ENCODE assay signal across 1 cellular context in the genomic region with DNA sequence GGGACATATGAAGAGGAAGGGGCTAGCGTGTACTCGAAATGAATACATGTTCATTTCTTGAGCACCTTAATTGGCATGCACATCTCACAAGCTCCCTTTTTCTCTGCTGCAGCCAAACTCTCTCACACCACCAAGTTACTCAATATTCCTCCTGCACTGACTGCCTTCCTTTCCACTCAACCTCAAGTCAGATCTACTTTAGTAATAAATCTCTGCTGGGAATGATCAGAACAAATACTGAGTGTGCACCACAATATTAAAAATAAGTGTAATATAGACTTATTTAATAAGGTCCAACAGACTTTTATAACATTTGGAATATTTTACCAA.
A peak's percentile ranks its signal among the peaks of the same experiment; 100 is the strongest.
TF ChIP-seq lines count a peak whose summit lies in the region.

No MANE protein-coding gene starts in this region.

TF ChIP-seq in SK-N-SH, 30 proteins besides CTCF, POLR2A, EP300 and RAD21:
- TF ChIP-seq, protein P1, sequence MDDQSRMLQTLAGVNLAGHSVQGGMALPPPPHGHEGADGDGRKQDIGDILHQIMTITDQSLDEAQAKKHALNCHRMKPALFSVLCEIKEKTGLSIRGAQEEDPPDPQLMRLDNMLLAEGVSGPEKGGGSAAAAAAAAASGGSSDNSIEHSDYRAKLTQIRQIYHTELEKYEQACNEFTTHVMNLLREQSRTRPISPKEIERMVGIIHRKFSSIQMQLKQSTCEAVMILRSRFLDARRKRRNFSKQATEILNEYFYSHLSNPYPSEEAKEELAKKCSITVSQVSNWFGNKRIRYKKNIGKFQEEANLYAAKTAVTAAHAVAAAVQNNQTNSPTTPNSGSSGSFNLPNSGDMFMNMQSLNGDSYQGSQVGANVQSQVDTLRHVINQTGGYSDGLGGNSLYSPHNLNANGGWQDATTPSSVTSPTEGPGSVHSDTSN (IDR thresholded peaks at IDR 0.05): peak; percentile 2; the same call in 1 of the 2 replicates
- TF ChIP-seq FOXJ3 (CRISPR knock-in tag; IDR thresholded peaks at IDR 0.05) (no peak), SMC3 (IDR thresholded peaks at IDR 0.05; ENCODE audit: low read depth, low read length) (no peak), MXI1 (IDR thresholded peaks at IDR 0.05; ENCODE audit: low read depth, low read length) (no peak), GATA2 (CRISPR knock-in tag; IDR thresholded peaks at IDR 0.05) (no peak), SIN3A (IDR thresholded peaks at IDR 0.05; ENCODE audit: borderline replicate concordance, low read depth, low read length) (no peak)
- TF ChIP-seq, protein P2, sequence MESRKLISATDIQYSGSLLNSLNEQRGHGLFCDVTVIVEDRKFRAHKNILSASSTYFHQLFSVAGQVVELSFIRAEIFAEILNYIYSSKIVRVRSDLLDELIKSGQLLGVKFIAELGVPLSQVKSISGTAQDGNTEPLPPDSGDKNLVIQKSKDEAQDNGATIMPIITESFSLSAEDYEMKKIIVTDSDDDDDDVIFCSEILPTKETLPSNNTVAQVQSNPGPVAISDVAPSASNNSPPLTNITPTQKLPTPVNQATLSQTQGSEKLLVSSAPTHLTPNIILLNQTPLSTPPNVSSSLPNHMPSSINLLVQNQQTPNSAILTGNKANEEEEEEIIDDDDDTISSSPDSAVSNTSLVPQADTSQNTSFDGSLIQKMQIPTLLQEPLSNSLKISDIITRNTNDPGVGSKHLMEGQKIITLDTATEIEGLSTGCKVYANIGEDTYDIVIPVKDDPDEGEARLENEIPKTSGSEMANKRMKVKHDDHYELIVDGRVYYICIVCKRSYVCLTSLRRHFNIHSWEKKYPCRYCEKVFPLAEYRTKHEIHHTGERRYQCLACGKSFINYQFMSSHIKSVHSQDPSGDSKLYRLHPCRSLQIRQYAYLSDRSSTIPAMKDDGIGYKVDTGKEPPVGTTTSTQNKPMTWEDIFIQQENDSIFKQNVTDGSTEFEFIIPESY (IDR thresholded peaks at IDR 0.05; ENCODE audit: borderline replicate concordance, low read depth): no peak
- TF ChIP-seq, protein P3, sequence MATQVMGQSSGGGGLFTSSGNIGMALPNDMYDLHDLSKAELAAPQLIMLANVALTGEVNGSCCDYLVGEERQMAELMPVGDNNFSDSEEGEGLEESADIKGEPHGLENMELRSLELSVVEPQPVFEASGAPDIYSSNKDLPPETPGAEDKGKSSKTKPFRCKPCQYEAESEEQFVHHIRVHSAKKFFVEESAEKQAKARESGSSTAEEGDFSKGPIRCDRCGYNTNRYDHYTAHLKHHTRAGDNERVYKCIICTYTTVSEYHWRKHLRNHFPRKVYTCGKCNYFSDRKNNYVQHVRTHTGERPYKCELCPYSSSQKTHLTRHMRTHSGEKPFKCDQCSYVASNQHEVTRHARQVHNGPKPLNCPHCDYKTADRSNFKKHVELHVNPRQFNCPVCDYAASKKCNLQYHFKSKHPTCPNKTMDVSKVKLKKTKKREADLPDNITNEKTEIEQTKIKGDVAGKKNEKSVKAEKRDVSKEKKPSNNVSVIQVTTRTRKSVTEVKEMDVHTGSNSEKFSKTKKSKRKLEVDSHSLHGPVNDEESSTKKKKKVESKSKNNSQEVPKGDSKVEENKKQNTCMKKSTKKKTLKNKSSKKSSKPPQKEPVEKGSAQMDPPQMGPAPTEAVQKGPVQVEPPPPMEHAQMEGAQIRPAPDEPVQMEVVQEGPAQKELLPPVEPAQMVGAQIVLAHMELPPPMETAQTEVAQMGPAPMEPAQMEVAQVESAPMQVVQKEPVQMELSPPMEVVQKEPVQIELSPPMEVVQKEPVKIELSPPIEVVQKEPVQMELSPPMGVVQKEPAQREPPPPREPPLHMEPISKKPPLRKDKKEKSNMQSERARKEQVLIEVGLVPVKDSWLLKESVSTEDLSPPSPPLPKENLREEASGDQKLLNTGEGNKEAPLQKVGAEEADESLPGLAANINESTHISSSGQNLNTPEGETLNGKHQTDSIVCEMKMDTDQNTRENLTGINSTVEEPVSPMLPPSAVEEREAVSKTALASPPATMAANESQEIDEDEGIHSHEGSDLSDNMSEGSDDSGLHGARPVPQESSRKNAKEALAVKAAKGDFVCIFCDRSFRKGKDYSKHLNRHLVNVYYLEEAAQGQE (IDR thresholded peaks at IDR 0.05; ENCODE audit: low read depth, low read length): no peak
- TF ChIP-seq, protein P4, sequence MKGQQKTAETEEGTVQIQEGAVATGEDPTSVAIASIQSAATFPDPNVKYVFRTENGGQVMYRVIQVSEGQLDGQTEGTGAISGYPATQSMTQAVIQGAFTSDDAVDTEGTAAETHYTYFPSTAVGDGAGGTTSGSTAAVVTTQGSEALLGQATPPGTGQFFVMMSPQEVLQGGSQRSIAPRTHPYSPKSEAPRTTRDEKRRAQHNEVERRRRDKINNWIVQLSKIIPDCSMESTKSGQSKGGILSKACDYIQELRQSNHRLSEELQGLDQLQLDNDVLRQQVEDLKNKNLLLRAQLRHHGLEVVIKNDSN (IDR thresholded peaks at IDR 0.05; ENCODE audit: borderline replicate concordance, low read depth): no peak
